Comparison of ENCODE assay signal across 9 cellular contexts in the genomic region with DNA sequence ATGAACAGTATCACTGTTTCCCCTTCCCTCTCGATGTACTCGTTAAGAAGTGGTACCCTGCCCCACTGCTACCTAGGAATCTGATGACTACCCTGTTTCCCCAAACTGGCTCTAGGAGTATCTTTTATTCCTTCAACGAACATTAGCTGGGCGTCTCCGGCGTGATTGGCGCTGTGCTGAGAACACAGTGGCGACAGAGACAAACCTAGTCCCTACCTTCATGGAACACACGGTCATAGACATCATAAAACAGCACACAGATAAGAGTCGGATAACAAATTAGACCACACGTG. TPM values are rescaled to one million over a fixed set of nuclear protein-coding genes. Genes with fewer than 3 reads are reported as not detected.
A peak's percentile ranks its signal among the peaks of the same experiment; 100 is the strongest.
DNase-seq lines count a peak whose midpoint lies in the region; ATAC-seq, FAIRE-seq and TF ChIP-seq lines count a peak whose summit lies in the region.
"Had no signal": no experiment of that assay in that cellular context is flagged by ENCODE, and none has a peak within 500 bp of the region (broad histone marks: within the 10 kb centered on the region; RNA-seq: fewer than 3 reads in every experiment).

No MANE protein-coding gene starts in this region.

- H3K27me3 Mint-ChIP-seq in activated CD4-positive, alpha-beta T cell treated with anti-CD3 and anti-CD28 coated beads, Interleukin-2, amount 10 ng/mL, durations not matched to agents 24 days and 14 days, result peaks cover 32% of the 10 kb centered on the region
- peaks cover 25% of the 10 kb centered on the region for H3K27me3 Mint-ChIP-seq in astrocyte (ENCODE audit: low read depth, unreplicated experiment)

- H3K4me3 Mint-ChIP-seq in activated CD4-positive, alpha-beta T cell treated with anti-CD3 and anti-CD28 coated beads, Interleukin-2, amount 10 ng/mL, durations not matched to agents 24 days and 14 days, result peak overlapping the region; percentile 90
- peak overlapping the region; percentile 90 for H3K4me3 Mint-ChIP-seq in astrocyte (ENCODE audit: unreplicated experiment)

- H3K36me3 ChIP-seq in astrocyte (ENCODE audit: insufficient read depth, low read length), result peaks cover 8% of the 10 kb centered on the region
- no peaks in the 10 kb centered on the region for H3K36me3 ChIP-seq in testis (ENCODE audit: low read depth, missing control alignments)

- ATAC-seq in left colon, result peak; percentile 46

- H3K36me3 Mint-ChIP-seq in activated CD4-positive, alpha-beta T cell treated with anti-CD3 and anti-CD28 coated beads, Interleukin-2, amount 10 ng/mL, durations not matched to agents 24 days and 14 days (ENCODE audit: low read depth), result peaks cover 20% of the 10 kb centered on the region
- peaks cover 4% of the 10 kb centered on the region for H3K36me3 Mint-ChIP-seq in astrocyte (ENCODE audit: low read depth, unreplicated experiment)

- no peak for TF ChIP-seq POLR2A in testis (IDR thresholded peaks at IDR 0.05)

- H3K4me3 ChIP-seq in astrocyte (ENCODE audit: insufficient read depth, low read depth, low read length) (peak overlapping the region; percentile 94), testis (peak overlapping the region; percentile 85 to 86)

- H3K27ac Mint-ChIP-seq in activated CD4-positive, alpha-beta T cell treated with anti-CD3 and anti-CD28 coated beads, Interleukin-2, amount 10 ng/mL, durations not matched to agents 24 days and 14 days, result peak overlapping the region; percentile 97
- peak overlapping the region; percentile 97 for H3K27ac Mint-ChIP-seq in astrocyte (ENCODE audit: unreplicated experiment)

- no peaks in the 10 kb centered on the region for H3K9me3 ChIP-seq in astrocyte (ENCODE audit: insufficient read depth, low read depth, low read length)
- no peaks in the 10 kb centered on the region for H3K9me3 ChIP-seq in testis

- no peak for FAIRE-seq in astrocyte (lab: Jason Lieb, UNC)

- peak overlapping the region; percentile 95 for H3K4me2 ChIP-seq in astrocyte (ENCODE audit: low read length)

- no peak for TF ChIP-seq CTCF in astrocyte (IDR thresholded peaks at IDR 0.05; ENCODE audit: insufficient read depth, low read depth, low read length)
- no peak for TF ChIP-seq CTCF in testis (IDR thresholded peaks at IDR 0.05)

- peaks cover 13% of the 10 kb centered on the region for H4K20me1 ChIP-seq in astrocyte (ENCODE audit: insufficient read depth, low read length)

- H3K9me3 Mint-ChIP-seq in activated CD4-positive, alpha-beta T cell treated with anti-CD3 and anti-CD28 coated beads, Interleukin-2, amount 10 ng/mL, durations not matched to agents 24 days and 14 days, result no peaks in the 10 kb centered on the region
- no peaks in the 10 kb centered on the region for H3K9me3 Mint-ChIP-seq in astrocyte (ENCODE audit: unreplicated experiment)

- H3K27me3 ChIP-seq in astrocyte (ENCODE audit: insufficient read depth, low read length) (peaks cover 33% of the 10 kb centered on the region), testis (no peaks in the 10 kb centered on the region)

- no peak for DNase-seq in activated CD4-positive, alpha-beta T cell treated with anti-CD3 and anti-CD28 coated beads, Interleukin-2, amount 10 ng/mL, durations not matched to agents 24 days and 14 days
- no peak for DNase-seq in activated CD4-positive, alpha-beta T cell treated with anti-CD3 and anti-CD28 coated beads for 1 hour
- DNase-seq in astrocyte (ENCODE audit: low read depth) (no peak), left colon (no peak), testis (no peak), AG08396 (ENCODE audit: low spot score) (no peak), foreskin melanocyte (no peak)
- no peak for DNase-seq in activated CD8-positive, alpha-beta memory T cell treated with anti-CD3 and anti-CD28 coated beads for 24 hours
- DNase-seq: NCI-H2107 had no signal

- peak overlapping the region; percentile 93 for H3K9ac ChIP-seq in astrocyte (ENCODE audit: low read length)

- H3K4me1 ChIP-seq in astrocyte (ENCODE audit: insufficient read depth, low read length), result peaks cover 3% of the 10 kb centered on the region
- peaks cover 14% of the 10 kb centered on the region for H3K4me1 ChIP-seq in testis

- H3K27ac ChIP-seq in astrocyte (ENCODE audit: low read depth, low read length), result peak overlapping the region; percentile 94
- H3K27ac ChIP-seq in testis, result peak overlapping the region; percentile 90 to 93

- peaks cover 48% of the 10 kb centered on the region for H3K79me2 ChIP-seq in astrocyte (ENCODE audit: insufficient read depth, low read length)

- intact Hi-C loops in activated CD4-positive, alpha-beta T cell treated with anti-CD3 and anti-CD28 coated beads, Interleukin-2, amount 10 ng/mL, durations not matched to agents 24 days and 14 days (cut with micrococcal nuclease), result loop anchor here (2.0 to 5.0 kb wide), 2 partner anchors 45 to 131 kb away; partner anchors contain the start of genes FBXO46 and RSPH6A
- intact Hi-C loops in left colon (cut with DNase I, micrococcal nuclease) (no loop called here), testis (cut with DNase I; ENCODE audit: low total_unique reads) (no loop called here)

- WGBS in testis, 2 donors, result 0 to 1% methylated on average over 11 of the region's 11 CpGs

- H2AFZ ChIP-seq in astrocyte (ENCODE audit: low read depth, low read length), result peak overlapping the region; percentile 88

- peaks cover 24% of the 10 kb centered on the region for H3K4me1 Mint-ChIP-seq in activated CD4-positive, alpha-beta T cell treated with anti-CD3 and anti-CD28 coated beads, Interleukin-2, amount 10 ng/mL, durations not matched to agents 24 days and 14 days
- H3K4me1 Mint-ChIP-seq in astrocyte (ENCODE audit: low read depth, unreplicated experiment), result peaks cover 2% of the 10 kb centered on the region

RNA-seq across cellular contexts. Expression of gene SYMPK, which starts 0.7 kb away (rescaled TPM):
- total RNA-seq in activated CD4-positive, alpha-beta T cell treated with anti-CD3 and anti-CD28 coated beads, Interleukin-2, amount 10 ng/mL, durations not matched to agents 24 days and 14 days, result 124 and 131 TPM in 2 replicates
- 70.0 and 73.5 TPM in 2 replicates for total RNA-seq in astrocyte
- total RNA-seq in left colon, result 10 to 100 TPM; 53.8 to 62.7 TPM
- total RNA-seq in testis, result 100 to 1,000 TPM; 123 to 142 TPM
- 195 TPM for polyA plus RNA-seq in testis (ENCODE audit: insufficient read depth, low read depth, low replicate concordance)

RNA-seq across cellular contexts. Expression of gene FOXA3, which starts 1.9 kb away (rescaled TPM):
- total RNA-seq in activated CD4-positive, alpha-beta T cell treated with anti-CD3 and anti-CD28 coated beads, Interleukin-2, amount 10 ng/mL, durations not matched to agents 24 days and 14 days, result 0.23 TPM in 1 of 2 replicates, not detected in the other
- total RNA-seq in astrocyte (0.58 and 0.59 TPM in 2 replicates), left colon (10 to 100 TPM; 31.5 to 53.7 TPM), testis (1 to 10 TPM; 1.5 to 1.7 TPM)
- polyA plus RNA-seq in testis (ENCODE audit: insufficient read depth, low read depth, low replicate concordance), result 1.7 TPM

RNA-seq across cellular contexts. Expression of gene IRF2BP1, which starts 23.7 kb away (rescaled TPM):
- total RNA-seq in activated CD4-positive, alpha-beta T cell treated with anti-CD3 and anti-CD28 coated beads, Interleukin-2, amount 10 ng/mL, durations not matched to agents 24 days and 14 days, result 18.5 and 18.9 TPM in 2 replicates
- total RNA-seq in astrocyte (18.8 and 22.9 TPM in 2 replicates), left colon (10 to 100 TPM; 22.8 to 25.0 TPM), testis (10 to 100 TPM; 36.0 to 48.3 TPM)
- 13.8 TPM for polyA plus RNA-seq in testis (ENCODE audit: insufficient read depth, low read depth, low replicate concordance)

RNA-seq across cellular contexts. Expression of gene MYPOP, which starts 40.2 kb away (rescaled TPM):
- total RNA-seq in activated CD4-positive, alpha-beta T cell treated with anti-CD3 and anti-CD28 coated beads, Interleukin-2, amount 10 ng/mL, durations not matched to agents 24 days and 14 days, result 5.5 and 5.9 TPM in 2 replicates
- total RNA-seq in astrocyte (11.0 and 11.7 TPM in 2 replicates), left colon (10 to 100 TPM; 10.4 to 11.9 TPM), testis (10 to 100 TPM in 1 of 2 donors, 1 to 10 TPM in 1; 9.4 to 11.1 TPM)
- 9.5 TPM for polyA plus RNA-seq in testis (ENCODE audit: insufficient read depth, low read depth, low replicate concordance)

RNA-seq across cellular contexts. Expression of gene RSPH6A, which starts 47.1 kb away (rescaled TPM):
- 0.35 and 0.38 TPM in 2 replicates for total RNA-seq in activated CD4-positive, alpha-beta T cell treated with anti-CD3 and anti-CD28 coated beads, Interleukin-2, amount 10 ng/mL, durations not matched to agents 24 days and 14 days
- total RNA-seq in astrocyte (0.12 and 0.23 TPM in 2 replicates), left colon (under 1 TPM; 0.14 to 0.27 TPM), testis (10 to 100 TPM; 17.0 to 20.9 TPM)
- polyA plus RNA-seq in testis (ENCODE audit: insufficient read depth, low read depth, low replicate concordance), result 88.3 TPM

Comparison
In these comparisons a context has a peak if more than half of its experiments do, and no peak if none do; other contexts are left out.
1. RNA of gene FOXA3, which starts 1.9 kb away (total RNA-seq): 31.5 to 53.7 TPM in left colon; 1.5 to 1.7 TPM in testis, 0.58 to 0.59 TPM in astrocyte and 0.23 TPM in activated CD4-positive, alpha-beta T cell treated with anti-CD3 and anti-CD28 coated beads, Interleukin-2, amount 10 ng/mL, durations not matched to agents 24 days and 14 days; every median in the first group is over 10 times any median in the second.